ENCODE assay signal across 20 cellular contexts in genomic region chr15:100910556-100910955, GRCh38. TPM values are rescaled to one million over a fixed set of nuclear protein-coding genes. Genes with fewer than 3 reads are reported as not detected.
"Had no signal": no experiment of that assay in that cellular context is flagged by ENCODE, and none has a peak within 500 bp of the region (broad histone marks: within the 10 kb centered on the region; RNA-seq: fewer than 3 reads in every experiment).

No MANE protein-coding gene starts in this region.

- H3K4me1 Mint-ChIP-seq: activated naive CD8-positive, alpha-beta T cell treated with anti-CD3 and anti-CD28 coated beads for 36 hours had no signal

- ATAC-seq: activated T-cell treated with anti-CD3 and anti-CD28 coated beads, Interleukin-2, amount 50 U/mL, for 72 hours; right lobe of liver had no signal

- H3K9me3 Mint-ChIP-seq: activated naive CD8-positive, alpha-beta T cell treated with anti-CD3 and anti-CD28 coated beads for 36 hours; activated T-cell treated with anti-CD3 and anti-CD28 coated beads, Interleukin-2, amount 50 U/mL, for 72 hours had no signal

- DNase-seq: activated CD4-positive, CD25-positive, alpha-beta regulatory T cell treated with anti-CD3 and anti-CD28 coated beads, Interleukin-2, amount 50 U/mL, for 72 hours; activated CD8-positive, alpha-beta memory T cell treated with anti-CD3 and anti-CD28 coated beads for 24 hours; activated CD8-positive, alpha-beta memory T cell treated with anti-CD3 and anti-CD28 coated beads, Interleukin-2, amount 50 U/mL, for 48 hours; activated gamma-delta T cell treated with Interleukin-2 at 50 U/mL for 16 hours; activated naive CD8-positive, alpha-beta T cell treated with anti-CD3 and anti-CD28 coated beads for 36 hours; activated T-cell treated with anti-CD3 and anti-CD28 coated beads, Interleukin-2, amount 50 U/mL, for 72 hours; amniotic stem cell; effector memory CD4-positive, alpha-beta T cell; esophagus squamous epithelium; heart right ventricle; kidney glomerular epithelial cell; left ventricle myocardium inferior; mammary epithelial cell; nephron progenitor cell; right lobe of liver; stimulated activated CD4-positive, alpha-beta T cell treated with anti-CD3 and anti-CD28 coated beads, Interleukin-4, amount 100 ng/mL, for 4 hours; T-helper 1 cell; T-helper 9 cell had no signal

- H3K27me3 ChIP-seq: esophagus squamous epithelium, right lobe of liver had no signal

- H3K36me3 Mint-ChIP-seq: activated naive CD8-positive, alpha-beta T cell treated with anti-CD3 and anti-CD28 coated beads for 36 hours had no signal

- H3K36me3 ChIP-seq: left ventricle myocardium inferior, right lobe of liver had no signal

- H3K4me3 Mint-ChIP-seq: activated naive CD8-positive, alpha-beta T cell treated with anti-CD3 and anti-CD28 coated beads for 36 hours; activated T-cell treated with anti-CD3 and anti-CD28 coated beads, Interleukin-2, amount 50 U/mL, for 72 hours; nephron progenitor cell; stimulated activated memory B cell treated with anti-CD40 and anti-IgM and Interleukin-4, amounts not matched to agents 10 μg/mL and 1 μg/mL and 100 μg/mL, for 72 hours had no signal

- H3K27ac ChIP-seq: esophagus squamous epithelium, left ventricle myocardium inferior, right lobe of liver had no signal

- H3K9me3 ChIP-seq: esophagus squamous epithelium, right lobe of liver had no signal

- H3K4me1 ChIP-seq: left ventricle myocardium inferior, right lobe of liver had no signal

- H3K4me3 ChIP-seq: esophagus squamous epithelium, heart right ventricle, left ventricle myocardium inferior, right lobe of liver had no signal

- H3K27ac Mint-ChIP-seq: activated naive CD8-positive, alpha-beta T cell treated with anti-CD3 and anti-CD28 coated beads for 36 hours; activated T-cell treated with anti-CD3 and anti-CD28 coated beads, Interleukin-2, amount 50 U/mL, for 72 hours; stimulated activated memory B cell treated with anti-CD40 and anti-IgM and Interleukin-4, amounts not matched to agents 10 μg/mL and 1 μg/mL and 100 μg/mL, for 72 hours had no signal

RNA-seq across cellular contexts. Expression of gene ALDH1A3, which starts 30.9 kb away (rescaled TPM):
- total RNA-seq: activated naive CD8-positive, alpha-beta T cell treated with anti-CD3 and anti-CD28 coated beads for 36 hours; myocyte had no signal
